ENCODE assay signal across 2 cellular contexts in the genomic region with DNA sequence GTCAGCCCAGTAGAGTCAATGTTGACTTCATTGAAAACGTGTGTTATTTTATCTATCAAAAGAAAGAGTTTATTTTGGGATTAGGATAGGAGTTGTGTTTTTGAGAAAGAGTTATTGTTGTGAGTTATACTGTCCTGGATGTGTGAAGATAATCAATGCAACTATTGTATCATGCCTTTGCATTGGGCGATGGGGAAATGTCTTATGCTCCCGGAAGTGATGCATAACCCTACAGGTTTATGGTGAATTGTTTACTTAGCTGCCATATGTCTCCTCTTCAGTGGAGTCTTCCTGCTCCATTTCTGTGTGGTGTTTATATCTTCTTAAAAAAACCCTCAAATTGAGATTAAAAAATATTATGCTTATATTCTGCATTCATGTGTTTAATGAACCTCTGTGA.
TF ChIP-seq lines count a peak whose summit lies in the region.

No MANE protein-coding gene starts in this region.

TF ChIP-seq in SK-N-SH, 30 proteins besides CTCF, POLR2A, EP300 and RAD21 (continued from another document):
- TF ChIP-seq, protein P1, sequence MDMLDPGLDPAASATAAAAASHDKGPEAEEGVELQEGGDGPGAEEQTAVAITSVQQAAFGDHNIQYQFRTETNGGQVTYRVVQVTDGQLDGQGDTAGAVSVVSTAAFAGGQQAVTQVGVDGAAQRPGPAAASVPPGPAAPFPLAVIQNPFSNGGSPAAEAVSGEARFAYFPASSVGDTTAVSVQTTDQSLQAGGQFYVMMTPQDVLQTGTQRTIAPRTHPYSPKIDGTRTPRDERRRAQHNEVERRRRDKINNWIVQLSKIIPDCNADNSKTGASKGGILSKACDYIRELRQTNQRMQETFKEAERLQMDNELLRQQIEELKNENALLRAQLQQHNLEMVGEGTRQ (IDR thresholded peaks at IDR 0.05; ENCODE audit: borderline replicate concordance, low read depth, low read length), result no peak
- TF ChIP-seq YY1 (IDR thresholded peaks at IDR 0.05; ENCODE audit: low read depth) (no peak), TCF12 (IDR thresholded peaks at IDR 0.05) (no peak), RFX5 (IDR thresholded peaks at IDR 0.05; ENCODE audit: low read length) (no peak), JUND (IDR thresholded peaks at IDR 0.05) (no peak), CHD2 (IDR thresholded peaks at IDR 0.05; ENCODE audit: low read length, partially characterized antibody) (no peak), NRF1 (IDR thresholded peaks at IDR 0.05; ENCODE audit: low read depth, low read length) (no peak), FOXM1 (IDR thresholded peaks at IDR 0.05; ENCODE audit: low read depth) (no peak)
- TF ChIP-seq, protein P2, sequence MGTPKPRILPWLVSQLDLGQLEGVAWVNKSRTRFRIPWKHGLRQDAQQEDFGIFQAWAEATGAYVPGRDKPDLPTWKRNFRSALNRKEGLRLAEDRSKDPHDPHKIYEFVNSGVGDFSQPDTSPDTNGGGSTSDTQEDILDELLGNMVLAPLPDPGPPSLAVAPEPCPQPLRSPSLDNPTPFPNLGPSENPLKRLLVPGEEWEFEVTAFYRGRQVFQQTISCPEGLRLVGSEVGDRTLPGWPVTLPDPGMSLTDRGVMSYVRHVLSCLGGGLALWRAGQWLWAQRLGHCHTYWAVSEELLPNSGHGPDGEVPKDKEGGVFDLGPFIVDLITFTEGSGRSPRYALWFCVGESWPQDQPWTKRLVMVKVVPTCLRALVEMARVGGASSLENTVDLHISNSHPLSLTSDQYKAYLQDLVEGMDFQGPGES (IDR thresholded peaks at IDR 0.05; ENCODE audit: low read depth, low read length), result no peak

TF ChIP-seq in SK-N-SH treated with all-trans-retinoic acid at 6 μM for 48 hours, 23 proteins besides CTCF, POLR2A, EP300 and RAD21 (continued from another document):
- TF ChIP-seq, protein P3, sequence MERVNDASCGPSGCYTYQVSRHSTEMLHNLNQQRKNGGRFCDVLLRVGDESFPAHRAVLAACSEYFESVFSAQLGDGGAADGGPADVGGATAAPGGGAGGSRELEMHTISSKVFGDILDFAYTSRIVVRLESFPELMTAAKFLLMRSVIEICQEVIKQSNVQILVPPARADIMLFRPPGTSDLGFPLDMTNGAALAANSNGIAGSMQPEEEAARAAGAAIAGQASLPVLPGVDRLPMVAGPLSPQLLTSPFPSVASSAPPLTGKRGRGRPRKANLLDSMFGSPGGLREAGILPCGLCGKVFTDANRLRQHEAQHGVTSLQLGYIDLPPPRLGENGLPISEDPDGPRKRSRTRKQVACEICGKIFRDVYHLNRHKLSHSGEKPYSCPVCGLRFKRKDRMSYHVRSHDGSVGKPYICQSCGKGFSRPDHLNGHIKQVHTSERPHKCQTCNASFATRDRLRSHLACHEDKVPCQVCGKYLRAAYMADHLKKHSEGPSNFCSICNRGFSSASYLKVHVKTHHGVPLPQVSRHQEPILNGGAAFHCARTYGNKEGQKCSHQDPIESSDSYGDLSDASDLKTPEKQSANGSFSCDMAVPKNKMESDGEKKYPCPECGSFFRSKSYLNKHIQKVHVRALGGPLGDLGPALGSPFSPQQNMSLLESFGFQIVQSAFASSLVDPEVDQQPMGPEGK (CRISPR knock-in tag; IDR thresholded peaks at IDR 0.05; ENCODE audit: borderline replicate concordance), result no peak
- TF ChIP-seq ZC3H10 (CRISPR knock-in tag; IDR thresholded peaks at IDR 0.05) (no peak), ZNF565 (CRISPR knock-in tag; conservative IDR thresholded peaks at IDR 0.05; ENCODE audit: low read depth) (no peak), ESRRG (CRISPR knock-in tag; IDR thresholded peaks at IDR 0.05) (no peak), ARNTL (CRISPR knock-in tag; IDR thresholded peaks at IDR 0.05; ENCODE audit: borderline replicate concordance, low read depth) (no peak), TCF4 (CRISPR knock-in tag; IDR thresholded peaks at IDR 0.05; ENCODE audit: borderline replicate concordance) (no peak), GLIS3 (CRISPR knock-in tag; IDR thresholded peaks at IDR 0.05) (no peak), RARB (CRISPR knock-in tag; IDR thresholded peaks at IDR 0.05) (no peak), TOX (CRISPR knock-in tag; IDR thresholded peaks at IDR 0.05; ENCODE audit: borderline replicate concordance) (no peak), OSR1 (CRISPR knock-in tag; IDR thresholded peaks at IDR 0.05) (no peak), BACH2 (CRISPR knock-in tag; IDR thresholded peaks at IDR 0.05; ENCODE audit: borderline replicate concordance) (no peak)
- TF ChIP-seq, protein P4, sequence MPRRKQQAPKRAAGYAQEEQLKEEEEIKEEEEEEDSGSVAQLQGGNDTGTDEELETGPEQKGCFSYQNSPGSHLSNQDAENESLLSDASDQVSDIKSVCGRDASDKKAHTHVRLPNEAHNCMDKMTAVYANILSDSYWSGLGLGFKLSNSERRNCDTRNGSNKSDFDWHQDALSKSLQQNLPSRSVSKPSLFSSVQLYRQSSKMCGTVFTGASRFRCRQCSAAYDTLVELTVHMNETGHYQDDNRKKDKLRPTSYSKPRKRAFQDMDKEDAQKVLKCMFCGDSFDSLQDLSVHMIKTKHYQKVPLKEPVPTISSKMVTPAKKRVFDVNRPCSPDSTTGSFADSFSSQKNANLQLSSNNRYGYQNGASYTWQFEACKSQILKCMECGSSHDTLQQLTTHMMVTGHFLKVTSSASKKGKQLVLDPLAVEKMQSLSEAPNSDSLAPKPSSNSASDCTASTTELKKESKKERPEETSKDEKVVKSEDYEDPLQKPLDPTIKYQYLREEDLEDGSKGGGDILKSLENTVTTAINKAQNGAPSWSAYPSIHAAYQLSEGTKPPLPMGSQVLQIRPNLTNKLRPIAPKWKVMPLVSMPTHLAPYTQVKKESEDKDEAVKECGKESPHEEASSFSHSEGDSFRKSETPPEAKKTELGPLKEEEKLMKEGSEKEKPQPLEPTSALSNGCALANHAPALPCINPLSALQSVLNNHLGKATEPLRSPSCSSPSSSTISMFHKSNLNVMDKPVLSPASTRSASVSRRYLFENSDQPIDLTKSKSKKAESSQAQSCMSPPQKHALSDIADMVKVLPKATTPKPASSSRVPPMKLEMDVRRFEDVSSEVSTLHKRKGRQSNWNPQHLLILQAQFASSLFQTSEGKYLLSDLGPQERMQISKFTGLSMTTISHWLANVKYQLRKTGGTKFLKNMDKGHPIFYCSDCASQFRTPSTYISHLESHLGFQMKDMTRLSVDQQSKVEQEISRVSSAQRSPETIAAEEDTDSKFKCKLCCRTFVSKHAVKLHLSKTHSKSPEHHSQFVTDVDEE (CRISPR knock-in tag; IDR thresholded peaks at IDR 0.05), result no peak
- TF ChIP-seq, protein P5, sequence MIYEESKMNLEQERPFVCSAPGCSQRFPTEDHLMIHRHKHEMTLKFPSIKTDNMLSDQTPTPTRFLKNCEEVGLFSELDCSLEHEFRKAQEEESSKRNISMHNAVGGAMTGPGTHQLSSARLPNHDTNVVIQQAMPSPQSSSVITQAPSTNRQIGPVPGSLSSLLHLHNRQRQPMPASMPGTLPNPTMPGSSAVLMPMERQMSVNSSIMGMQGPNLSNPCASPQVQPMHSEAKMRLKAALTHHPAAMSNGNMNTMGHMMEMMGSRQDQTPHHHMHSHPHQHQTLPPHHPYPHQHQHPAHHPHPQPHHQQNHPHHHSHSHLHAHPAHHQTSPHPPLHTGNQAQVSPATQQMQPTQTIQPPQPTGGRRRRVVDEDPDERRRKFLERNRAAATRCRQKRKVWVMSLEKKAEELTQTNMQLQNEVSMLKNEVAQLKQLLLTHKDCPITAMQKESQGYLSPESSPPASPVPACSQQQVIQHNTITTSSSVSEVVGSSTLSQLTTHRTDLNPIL (CRISPR knock-in tag; IDR thresholded peaks at IDR 0.05; ENCODE audit: low read depth), result no peak
- TF ChIP-seq, protein P6, sequence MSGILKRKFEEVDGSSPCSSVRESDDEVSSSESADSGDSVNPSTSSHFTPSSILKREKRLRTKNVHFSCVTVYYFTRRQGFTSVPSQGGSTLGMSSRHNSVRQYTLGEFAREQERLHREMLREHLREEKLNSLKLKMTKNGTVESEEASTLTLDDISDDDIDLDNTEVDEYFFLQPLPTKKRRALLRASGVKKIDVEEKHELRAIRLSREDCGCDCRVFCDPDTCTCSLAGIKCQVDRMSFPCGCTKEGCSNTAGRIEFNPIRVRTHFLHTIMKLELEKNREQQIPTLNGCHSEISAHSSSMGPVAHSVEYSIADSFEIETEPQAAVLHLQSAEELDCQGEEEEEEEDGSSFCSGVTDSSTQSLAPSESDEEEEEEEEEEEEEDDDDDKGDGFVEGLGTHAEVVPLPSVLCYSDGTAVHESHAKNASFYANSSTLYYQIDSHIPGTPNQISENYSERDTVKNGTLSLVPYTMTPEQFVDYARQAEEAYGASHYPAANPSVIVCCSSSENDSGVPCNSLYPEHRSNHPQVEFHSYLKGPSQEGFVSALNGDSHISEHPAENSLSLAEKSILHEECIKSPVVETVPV (CRISPR knock-in tag; IDR thresholded peaks at IDR 0.05), result no peak
